ENCODE assay signal across 32 cellular contexts in the genomic region with DNA sequence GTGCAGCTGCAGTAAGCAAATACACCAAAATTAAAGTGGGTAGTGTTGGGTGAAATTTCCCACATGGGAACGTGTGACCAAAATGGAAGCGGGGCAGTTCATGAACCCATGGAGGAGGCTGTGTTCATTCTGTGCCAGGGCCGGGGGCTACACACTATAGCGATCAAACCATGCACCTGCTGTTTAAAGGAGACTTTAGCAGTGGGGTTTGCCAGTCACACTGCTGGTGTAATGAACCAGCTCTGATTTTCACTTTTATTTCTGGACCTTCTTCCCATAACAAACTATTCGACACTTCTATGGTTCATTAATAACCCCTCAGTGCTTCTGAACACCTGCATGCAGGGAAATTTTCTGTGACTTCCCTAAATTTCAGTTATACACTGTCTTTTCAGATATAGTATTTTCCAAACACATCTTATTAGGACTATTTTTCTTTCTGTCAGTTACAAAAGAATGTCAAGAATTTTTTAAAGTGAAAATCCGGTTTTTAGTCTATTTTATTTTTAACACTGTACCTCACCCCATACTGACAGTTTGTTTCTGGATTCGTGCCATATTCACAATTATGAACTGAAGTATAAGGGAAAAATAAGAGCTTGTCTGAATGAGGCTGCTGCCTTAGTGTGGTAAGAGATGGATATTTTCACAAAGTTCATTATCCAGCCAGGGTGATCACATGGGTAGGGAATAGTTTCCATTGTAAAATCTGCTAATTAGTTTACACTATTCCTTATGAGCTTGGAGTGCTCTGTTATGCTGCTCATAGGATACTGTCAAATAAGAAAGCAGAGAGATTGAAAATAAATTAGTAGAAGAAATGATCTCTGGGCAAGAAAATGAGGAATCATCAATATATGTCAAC.
DNase-seq lines count a peak whose midpoint lies in the region; TF ChIP-seq lines count a peak whose summit lies in the region.
"Had no signal": no experiment of that assay in that cellular context is flagged by ENCODE, and none has a peak within 500 bp of the region (broad histone marks: within the 10 kb centered on the region; RNA-seq: fewer than 3 reads in every experiment).

No MANE protein-coding gene starts in this region.

- no peak overlapping the region for H3K4me3 ChIP-seq in retinal pigment epithelial cell (ENCODE audit: low read length)
- no peak overlapping the region for H3K4me3 ChIP-seq in coronary artery
- H3K4me3 ChIP-seq: cardiac muscle cell, K562, PC-9, right lobe of liver, SK-N-MC, spleen, tibial artery had no signal

- peak; percentile 24 for DNase-seq in NCI-H1694 treated with DMSO at 0.1 percent for 48 hours (lab: John Stamatoyannopoulos, UW)
- no peak for DNase-seq in NCI-H1694 (lab: John Stamatoyannopoulos, UW)
- DNase-seq in NCI-H1105 treated with DMSO at 0.1 percent for 48 hours (lab: John Stamatoyannopoulos, UW): peak; percentile 20
- peak; percentile 57 for DNase-seq in astrocyte of the hippocampus (ENCODE audit: low read depth, low spot score)
- DNase-seq in retinal pigment epithelial cell (ENCODE audit: low read depth): peak; percentile 87
- DNase-seq in coronary artery (ENCODE audit: low spot score): no peak
- DNase-seq in mesenteric fat pad (ENCODE audit: low spot score): no peak
- DNase-seq in EL: no peak
- DNase-seq: activated CD4-positive, alpha-beta T cell treated with anti-CD3 and anti-CD28 coated beads, Interleukin-2, amount 50 U/mL, for 48 hours; activated gamma-delta T cell treated with Interleukin-2 at 50 U/mL for 16 hours; activated naive CD8-positive, alpha-beta T cell treated with anti-CD3 and anti-CD28 coated beads, Interleukin-2, amount 10 ng/mL, durations not matched to agents 7 days and 5 days; activated T-cell treated with anti-CD3 and anti-CD28 coated beads, Interleukin-2, amount 50 U/mL, for 48 hours; aorta; cortex of kidney; endodermal cell; foreskin fibroblast; head of caudate nucleus; left ventricle myocardium superior; midbrain; naive thymus-derived CD4-positive, alpha-beta T cell; NCI-H1417 treated with DMSO at 0.1 percent for 48 hours; PC-9; right lobe of liver; spleen; stimulated activated CD4-positive, alpha-beta T cell treated with anti-CD3 and anti-CD28 coated beads, Interleukin-2, amount 100 ng/mL, for 24 hours; stimulated activated CD8-positive, alpha-beta memory T cell treated with anti-CD3 and anti-CD28 coated beads, Interleukin-4, amount 100 ng/mL, for 48 hours; stimulated activated naive CD8-positive, alpha-beta T cell treated with anti-CD3 and anti-CD28 coated beads, Interleukin-15, amount 100 ng/mL, for 72 hours; tibial artery had no signal

- no peak overlapping the region for H3K27ac ChIP-seq in coronary artery
- H3K27ac ChIP-seq: cardiac muscle cell, neutrophil, PC-9, right lobe of liver, SK-N-MC, spleen, tibial artery had no signal

- no peak for TF ChIP-seq CTCF in retinal pigment epithelial cell (conservative IDR thresholded peaks at IDR 0.05; ENCODE audit: low read depth, low read length)
- no peak for TF ChIP-seq CTCF in coronary artery (IDR thresholded peaks at IDR 0.05)

Comparison
In these comparisons a context has a peak if more than half of its experiments do, and no peak if none do; other contexts are left out.
1. DNase-seq: peak in NCI-H1694 treated with DMSO at 0.1 percent for 48 hours (single experiment), NCI-H1105 treated with DMSO at 0.1 percent for 48 hours (single experiment), astrocyte of the hippocampus (single experiment) and retinal pigment epithelial cell (single experiment); none in NCI-H1694 (single experiment), coronary artery (single experiment), mesenteric fat pad (single experiment) and EL (single experiment).